Comparison of ENCODE assay signal across 9 cellular contexts in the genomic region with DNA sequence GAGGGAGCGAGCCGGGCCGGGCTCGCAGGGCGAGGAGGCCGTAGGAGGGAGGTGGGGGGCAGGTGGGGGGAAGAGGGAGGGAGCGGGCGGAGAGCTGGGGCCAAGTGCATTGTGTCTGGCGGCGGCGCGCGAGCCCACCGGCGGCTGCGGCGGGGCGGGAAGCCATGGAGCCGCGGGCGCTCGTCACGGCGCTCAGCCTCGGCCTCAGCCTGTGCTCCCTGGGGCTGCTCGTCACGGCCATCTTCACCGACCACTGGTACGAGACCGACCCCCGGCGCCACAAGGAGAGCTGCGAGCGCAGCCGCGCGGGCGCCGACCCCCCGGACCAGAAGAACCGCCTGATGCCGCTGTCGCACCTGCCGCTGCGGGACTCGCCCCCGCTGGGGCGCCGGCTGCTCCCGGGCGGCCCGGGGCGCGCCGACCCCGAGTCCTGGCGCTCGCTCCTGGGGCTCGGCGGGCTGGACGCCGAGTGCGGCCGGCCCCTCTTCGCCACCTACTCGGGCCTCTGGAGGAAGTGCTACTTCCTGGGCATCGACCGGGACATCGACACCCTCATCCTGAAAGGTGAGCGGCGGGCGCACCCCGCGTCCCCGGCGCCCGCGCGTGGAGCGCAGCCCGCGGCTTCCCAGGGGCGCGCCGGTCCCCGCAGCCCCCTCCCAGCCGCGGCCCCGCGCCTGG. TPM values are rescaled to one million over a fixed set of nuclear protein-coding genes. Genes with fewer than 3 reads are reported as not detected.
DNase-seq lines count a peak whose midpoint lies in the region; ATAC-seq, FAIRE-seq and TF ChIP-seq lines count a peak whose summit lies in the region.
"Had no signal": no experiment of that assay in that cellular context is flagged by ENCODE, and none has a peak within 500 bp of the region (broad histone marks: within the 10 kb centered on the region; RNA-seq: fewer than 3 reads in every experiment).

A gene (plus strand): TSS at position 107 of the 678 bp plus-strand sequence. CDS start 58 bp downstream, at position 165.

- no peak for TF ChIP-seq POLR2A in lower leg skin (IDR thresholded peaks at IDR 0.05)
- no peak for TF ChIP-seq POLR2A in tibial nerve (IDR thresholded peaks at IDR 0.05)

- no peaks in the 10 kb centered on the region for H3K36me3 ChIP-seq in HUES64 (ENCODE audit: insufficient read depth, low read length)
- H3K36me3 ChIP-seq in tibial nerve = no peaks in the 10 kb centered on the region

- peak; percentile 33 for DNase-seq in D721Med (ENCODE audit: insufficient read length, low spot score)
- peak; percentile 64 for DNase-seq in cerebellum (ENCODE audit: low spot score)
- no peak for DNase-seq in lower leg skin (ENCODE audit: low spot score in 2 of 2)
- DNase-seq in tibial nerve (ENCODE audit: low spot score in 2 of 2) = no peak
- no peak for DNase-seq in Ammon's horn (ENCODE audit: low spot score)
- no peak for DNase-seq in effector CD4-positive, alpha-beta T cell

- H3K27ac ChIP-seq in HUES64 (ENCODE audit: low read depth, low read length) = no peak within 1 kb of the TSS
- H3K27ac ChIP-seq in tibial nerve = peak within 1 kb of the TSS in 1 of 4 donors; percentile 51

- peak within 1 kb of the TSS; percentile 70 for H3K9ac ChIP-seq in HUES64 (ENCODE audit: low read depth, low read length)

- H3K27me3 ChIP-seq in HUES64 (ENCODE audit: insufficient read depth, low read length) (peaks cover 51% of the 10 kb centered on the region), tibial nerve (peaks cover 0 to 27% of the 10 kb centered on the region in 2 donors)

- no peak for ATAC-seq in esophagus mucosa

- H3K9me3 ChIP-seq in HUES64 (ENCODE audit: insufficient read depth, low read depth, low read length) (no peaks in the 10 kb centered on the region), tibial nerve (no peaks in the 10 kb centered on the region)

- FAIRE-seq in D721Med (lab: Jason Lieb, UNC) = no peak
- FAIRE-seq: islet of Langerhans had no signal

- intact Hi-C loops in lower leg skin (cut with DNase I; ENCODE audit: low total_unique reads) = no loop called here

- H3K4me1 ChIP-seq in HUES64 (ENCODE audit: insufficient read depth, low read length) (peaks cover 29% of the 10 kb centered on the region), tibial nerve (peaks cover 0 to 25% (median 6%) of the 10 kb centered on the region in 4 donors)

- TF ChIP-seq CTCF in D721Med (IDR thresholded peaks at IDR 0.05; ENCODE audit: insufficient read depth, missing control alignments) (no peak), lower leg skin (IDR thresholded peaks at IDR 0.05) (no peak), tibial nerve (IDR thresholded peaks at IDR 0.05) (no peak)

- TF ChIP-seq EP300 in tibial nerve (IDR thresholded peaks at IDR 0.05) = no peak

- under 1% methylated on average over 90 of the region's 90 CpGs for WGBS in HUES64
- 2% methylated on average over 24 to 72 of the region's 90 CpGs for WGBS in lower leg skin, 2 donors
- 0 to 1% methylated on average over 20 to 49 of the region's 90 CpGs for WGBS in tibial nerve, 2 donors

- peak within 1 kb of the TSS; percentile 88 for H3K4me3 ChIP-seq in HUES64 (ENCODE audit: low read length)
- peak within 1 kb of the TSS; percentile 39 for H3K4me3 ChIP-seq in lower leg skin (ENCODE audit: low read depth, poor library complexity, severe bottlenecking)
- peak within 1 kb of the TSS; percentile 39 to 71 (median 44) for H3K4me3 ChIP-seq in tibial nerve

RNA-seq across cellular contexts. Expression of the gene that starts here (rescaled TPM):
- polyA plus RNA-seq in HUES64 (2013, experiment 1 of 2) = 6.2 TPM
- polyA plus RNA-seq in HUES64 (2013, experiment 2 of 2) = 10.7 TPM
- 26.8 TPM for total RNA-seq in cerebellum
- total RNA-seq in lower leg skin = 1 to 10 TPM in 2 of 4 donors, under 1 TPM in 2; 0.68 to 1.4 (median 1.1) TPM
- 10 to 100 TPM in 1 of 4 donors, 1 to 10 TPM in 3; 3.0 to 12.9 (median 5.8) TPM for total RNA-seq in tibial nerve
- total RNA-seq in esophagus mucosa = 0.40 TPM

Comparison
In these comparisons a context has a peak if more than half of its experiments do, and no peak if none do; other contexts are left out.
1. DNase-seq: peak in D721Med (single experiment) and cerebellum (single experiment); none in lower leg skin (0 of 2), tibial nerve (0 of 2), Ammon's horn (single experiment) and effector CD4-positive, alpha-beta T cell (single experiment).
2. Peak in every context shown above with its lines, with median percentiles within 50 percentile points of each other: H3K4me3 ChIP-seq.